ENCODE assay signal across 17 cellular contexts in genomic region chr3:12956316-12956660, GRCh38.
DNase-seq lines count a peak whose midpoint lies in the region; ATAC-seq and TF ChIP-seq lines count a peak whose summit lies in the region.
"Had no signal": no experiment of that assay in that cellular context is flagged by ENCODE, and none has a peak within 500 bp of the region (broad histone marks: within the 10 kb centered on the region; RNA-seq: fewer than 3 reads in every experiment).

No MANE protein-coding gene starts in this region.

- H3K27ac Mint-ChIP-seq in WTC11 = peak overlapping the region; percentile 41; the same call in 1 of the 2 replicates
- H3K27ac Mint-ChIP-seq in stimulated activated effector memory CD8-positive, alpha-beta T cell treated with anti-CD3 and anti-CD28 coated beads, Interleukin-12 subunit alpha, Interleukin-12 subunit beta, amount 100 ng/mL, for 72 hours = peak overlapping the region; percentile 61
- no peak overlapping the region for H3K27ac Mint-ChIP-seq in activated CD4-positive, alpha-beta T cell treated with anti-CD3 and anti-CD28 coated beads, Interleukin-2, amount 10 ng/mL, durations not matched to agents 24 days and 14 days
- H3K27ac Mint-ChIP-seq: activated CD8-positive, alpha-beta T cell treated with anti-CD3 and anti-CD28 coated beads for 36 hours had no signal

- H3K36me3 ChIP-seq in BLaER1 = peaks cover 18% of the 10 kb centered on the region; the same call in 1 of the 2 replicates
- no peaks in the 10 kb centered on the region for H3K36me3 ChIP-seq in gastroesophageal sphincter

- H4K20me1 ChIP-seq in BLaER1 = peaks cover 100% of the 10 kb centered on the region

- no peak for ATAC-seq in WTC11
- ATAC-seq in gastroesophageal sphincter = no peak
- ATAC-seq in stimulated activated effector memory CD8-positive, alpha-beta T cell treated with anti-CD3 and anti-CD28 coated beads, Interleukin-12 subunit alpha, Interleukin-12 subunit beta, amount 100 ng/mL, for 72 hours = no peak
- ATAC-seq in GM18519 (IDR thresholded peaks at IDR 0.05; ENCODE audit: low FRiP score, unreplicated experiment) = no peak
- no peak for ATAC-seq in HG02870 (IDR thresholded peaks at IDR 0.05; ENCODE audit: unreplicated experiment)
- ATAC-seq: activated CD8-positive, alpha-beta T cell treated with anti-CD3 and anti-CD28 coated beads for 36 hours; left lobe of liver had no signal

- no peak overlapping the region for H3K4me3 Mint-ChIP-seq in WTC11
- no peak overlapping the region for H3K4me3 Mint-ChIP-seq in stimulated activated effector memory CD8-positive, alpha-beta T cell treated with anti-CD3 and anti-CD28 coated beads, Interleukin-12 subunit alpha, Interleukin-12 subunit beta, amount 100 ng/mL, for 72 hours
- no peak overlapping the region for H3K4me3 Mint-ChIP-seq in activated CD4-positive, alpha-beta T cell treated with anti-CD3 and anti-CD28 coated beads, Interleukin-2, amount 10 ng/mL, durations not matched to agents 24 days and 14 days
- H3K4me3 Mint-ChIP-seq: activated CD8-positive, alpha-beta T cell treated with anti-CD3 and anti-CD28 coated beads for 36 hours had no signal

- WGBS in gastroesophageal sphincter (ENCODE audit: low coverage in 1 of 2), 2 donors = 79 to 93% methylated on average over 3 to 5 of the region's 5 CpGs

- TF ChIP-seq CTCF in WTC11 (IDR thresholded peaks at IDR 0.05) = no peak
- no peak for TF ChIP-seq CTCF in gastroesophageal sphincter (IDR thresholded peaks at IDR 0.05)

- POLR2A ChIA-PET in WTC11 (lab: Charles Lee) = no interaction called here

- no peaks in the 10 kb centered on the region for H3K9me3 ChIP-seq in BLaER1
- no peaks in the 10 kb centered on the region for H3K9me3 ChIP-seq in gastroesophageal sphincter

- DNase-seq in WTC11 (ENCODE audit: low spot score) (no peak), head of caudate nucleus (no peak)
- DNase-seq in stimulated activated effector memory CD8-positive, alpha-beta T cell treated with anti-CD3 and anti-CD28 coated beads, Interleukin-12 subunit alpha, Interleukin-12 subunit beta, amount 100 ng/mL, for 72 hours (ENCODE audit: low spot score in 2 of 2) = no peak
- DNase-seq in activated CD4-positive, alpha-beta T cell treated with anti-CD3 and anti-CD28 coated beads, Interleukin-2, amount 10 ng/mL, durations not matched to agents 24 days and 14 days = no peak
- DNase-seq: activated CD8-positive, alpha-beta T cell treated with anti-CD3 and anti-CD28 coated beads for 36 hours; activated T-cell treated with anti-CD3 and anti-CD28 coated beads, Interleukin-2, amount 50 U/mL, for 48 hours; cerebellar nuclear complex; foreskin fibroblast; MV-4-11; NCI-H2029; NCI-H446 treated with DMSO at 0.1 percent for 48 hours; T-helper 1 cell had no signal

- peaks cover 20% of the 10 kb centered on the region for H3K4me1 Mint-ChIP-seq in WTC11
- peaks cover 90% of the 10 kb centered on the region for H3K4me1 Mint-ChIP-seq in stimulated activated effector memory CD8-positive, alpha-beta T cell treated with anti-CD3 and anti-CD28 coated beads, Interleukin-12 subunit alpha, Interleukin-12 subunit beta, amount 100 ng/mL, for 72 hours
- peaks cover 25% of the 10 kb centered on the region for H3K4me1 Mint-ChIP-seq in activated CD4-positive, alpha-beta T cell treated with anti-CD3 and anti-CD28 coated beads, Interleukin-2, amount 10 ng/mL, durations not matched to agents 24 days and 14 days

- H3K27ac ChIP-seq in BLaER1 (peak overlapping the region; percentile 91), gastroesophageal sphincter (peak overlapping the region in 3 of 4 donors; percentile 72 to 80 (median 78))

- H3K4me1 ChIP-seq in BLaER1 (peaks cover 100% of the 10 kb centered on the region), gastroesophageal sphincter (peaks cover 0 to 99% (median 79%) of the 10 kb centered on the region in 3 donors)

- peak overlapping the region; percentile 58; the same call in 1 of the 2 replicates for H3K4me3 ChIP-seq in BLaER1
- no peak overlapping the region for H3K4me3 ChIP-seq in gastroesophageal sphincter

- no peaks in the 10 kb centered on the region for H3K9me3 Mint-ChIP-seq in WTC11
- no peaks in the 10 kb centered on the region for H3K9me3 Mint-ChIP-seq in stimulated activated effector memory CD8-positive, alpha-beta T cell treated with anti-CD3 and anti-CD28 coated beads, Interleukin-12 subunit alpha, Interleukin-12 subunit beta, amount 100 ng/mL, for 72 hours
- H3K9me3 Mint-ChIP-seq in activated CD4-positive, alpha-beta T cell treated with anti-CD3 and anti-CD28 coated beads, Interleukin-2, amount 10 ng/mL, durations not matched to agents 24 days and 14 days = no peaks in the 10 kb centered on the region
- H3K9me3 Mint-ChIP-seq: activated CD8-positive, alpha-beta T cell treated with anti-CD3 and anti-CD28 coated beads for 36 hours had no signal

- no peak for TF ChIP-seq EP300 in gastroesophageal sphincter (IDR thresholded peaks at IDR 0.05)

- H3K4me2 ChIP-seq in BLaER1 = peak overlapping the region; percentile 100

- TF ChIP-seq POLR2A in gastroesophageal sphincter (IDR thresholded peaks at IDR 0.05) = no peak

- no peaks in the 10 kb centered on the region for H3K36me3 Mint-ChIP-seq in WTC11
- peaks cover 9% of the 10 kb centered on the region for H3K36me3 Mint-ChIP-seq in stimulated activated effector memory CD8-positive, alpha-beta T cell treated with anti-CD3 and anti-CD28 coated beads, Interleukin-12 subunit alpha, Interleukin-12 subunit beta, amount 100 ng/mL, for 72 hours
- peaks cover 1% of the 10 kb centered on the region for H3K36me3 Mint-ChIP-seq in activated CD4-positive, alpha-beta T cell treated with anti-CD3 and anti-CD28 coated beads, Interleukin-2, amount 10 ng/mL, durations not matched to agents 24 days and 14 days (ENCODE audit: low read depth)

- H3K9ac ChIP-seq in BLaER1 = peak overlapping the region; percentile 78

- intact Hi-C loops in head of caudate nucleus (cut with DNase I) = no loop called here
- intact Hi-C loops in activated CD4-positive, alpha-beta T cell treated with anti-CD3 and anti-CD28 coated beads, Interleukin-2, amount 10 ng/mL, durations not matched to agents 24 days and 14 days (cut with micrococcal nuclease) = no loop called here

- H3K27me3 Mint-ChIP-seq in WTC11 (ENCODE audit: low read depth) = no peaks in the 10 kb centered on the region
- no peaks in the 10 kb centered on the region for H3K27me3 Mint-ChIP-seq in activated CD4-positive, alpha-beta T cell treated with anti-CD3 and anti-CD28 coated beads, Interleukin-2, amount 10 ng/mL, durations not matched to agents 24 days and 14 days
- H3K27me3 Mint-ChIP-seq: activated CD8-positive, alpha-beta T cell treated with anti-CD3 and anti-CD28 coated beads for 36 hours had no signal

- H3K27me3 ChIP-seq in BLaER1 = no peaks in the 10 kb centered on the region
- no peaks in the 10 kb centered on the region for H3K27me3 ChIP-seq in gastroesophageal sphincter

- CTCF ChIA-PET in WTC11 (lab: Charles Lee) = no interaction called here

TF ChIP-seq in WTC11, 78 proteins besides CTCF, POLR2A, EP300 and RAD21 (continues in another document):
- TF ChIP-seq ATF2 (CRISPR knock-in tag; IDR thresholded peaks at IDR 0.05; ENCODE audit: borderline replicate concordance, low read depth) (no peak), ATF1 (CRISPR knock-in tag; IDR thresholded peaks at IDR 0.05) (no peak), PRRX2 (CRISPR knock-in tag; IDR thresholded peaks at IDR 0.05) (no peak), E2F4 (CRISPR knock-in tag; IDR thresholded peaks at IDR 0.05; ENCODE audit: borderline replicate concordance, low read depth) (no peak), ZNF671 (CRISPR knock-in tag; IDR thresholded peaks at IDR 0.05) (no peak), HMGXB4 (CRISPR knock-in tag; IDR thresholded peaks at IDR 0.05) (no peak), MYBL2 (CRISPR knock-in tag; IDR thresholded peaks at IDR 0.05) (no peak), IRF1 (CRISPR knock-in tag; IDR thresholded peaks at IDR 0.05) (no peak), HMGA2 (CRISPR knock-in tag; IDR thresholded peaks at IDR 0.05) (no peak)
